ENCODE assay signal across 15 cellular contexts in the genomic region with DNA sequence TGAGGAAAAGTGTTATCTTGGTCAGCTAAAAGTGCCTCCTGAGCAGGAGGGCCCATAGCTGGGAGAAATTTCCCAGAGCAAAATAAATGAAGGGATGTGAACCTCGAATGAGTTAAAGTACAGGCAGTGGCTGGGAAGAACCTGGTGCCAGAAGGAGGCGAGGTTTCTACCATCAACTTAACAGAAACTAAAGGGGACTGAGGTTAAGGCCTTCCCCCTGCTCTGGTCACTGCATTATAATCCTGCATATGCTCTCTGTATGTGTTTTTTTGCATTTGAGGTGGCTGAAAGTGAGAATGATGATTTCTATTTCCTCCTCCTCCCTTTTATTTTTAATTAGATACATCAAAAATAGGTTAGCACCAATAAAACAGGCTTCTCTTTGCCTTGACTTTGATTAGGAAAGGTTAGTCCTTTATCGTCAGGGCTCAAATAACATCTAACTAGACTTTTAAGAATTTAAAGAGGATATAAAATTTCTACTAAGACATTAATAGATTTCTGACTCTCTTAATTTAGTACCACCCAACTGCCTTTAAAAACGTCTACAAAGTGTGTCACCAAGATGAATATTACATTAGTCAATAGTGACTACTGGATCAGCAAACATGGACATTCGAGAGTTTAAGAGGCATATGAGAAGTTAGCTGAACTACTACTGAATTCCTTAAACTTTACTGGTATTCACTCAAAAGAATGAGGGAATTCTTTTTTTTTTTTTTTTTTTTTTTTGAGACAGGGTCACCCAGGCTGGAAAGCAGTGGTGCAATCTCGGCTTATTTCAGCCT. TPM values are rescaled to one million over a fixed set of nuclear protein-coding genes. Genes with fewer than 3 reads are reported as not detected.
DNase-seq lines count a peak whose midpoint lies in the region; ATAC-seq and TF ChIP-seq lines count a peak whose summit lies in the region.
"Had no signal": no experiment of that assay in that cellular context is flagged by ENCODE, and none has a peak within 500 bp of the region (broad histone marks: within the 10 kb centered on the region; RNA-seq: fewer than 3 reads in every experiment).

No MANE protein-coding gene starts in this region.

- peak overlapping the region; percentile 8; the same call in 1 of the 2 replicates for H3K9ac ChIP-seq in MM.1S (ENCODE audit: low read length)

- H3K4me1 ChIP-seq in MM.1S (ENCODE audit: low read length), result peaks cover 35% of the 10 kb centered on the region
- H3K4me1 ChIP-seq in hepatocyte (ENCODE audit: insufficient read depth), result no peaks in the 10 kb centered on the region

- H3K36me3 ChIP-seq in MM.1S (replicated peaks; ENCODE audit: insufficient read depth, low read length) (no peaks in the 10 kb centered on the region), hepatocyte (replicated peaks; ENCODE audit: insufficient read depth, low read depth) (no peaks in the 10 kb centered on the region), MG63 (no peaks in the 10 kb centered on the region)

- 74% methylated on average over 6 of the region's 6 CpGs for WGBS in hepatocyte (ENCODE audit: low lambda C conversion rate, missing lambda C conversion rate)

- H3K4me2 ChIP-seq in MM.1S (ENCODE audit: low read depth, low read length), result peak overlapping the region; percentile 77
- H3K4me2 ChIP-seq in hepatocyte, result no peak overlapping the region

- peaks cover 12% of the 10 kb centered on the region for H3F3A ChIP-seq in MM.1S (ENCODE audit: insufficient read depth, low read length)

- H3K4me3 ChIP-seq in MM.1S (ENCODE audit: low read length) (peak overlapping the region; percentile 9; the same call in 1 of the 2 replicates), hepatocyte (no peak overlapping the region), MG63 (no peak overlapping the region)
- H3K4me3 ChIP-seq: skin epidermis had no signal

- H3K9me3 Mint-ChIP-seq in activated CD4-positive, alpha-beta T cell treated with anti-CD3 and anti-CD28 coated beads, Interleukin-2, amount 10 ng/mL, durations not matched to agents 24 days and 14 days, result no peaks in the 10 kb centered on the region
- H3K9me3 Mint-ChIP-seq in natural killer cell treated with Interleukin-12 subunit alpha and Interleukin-12 subunit beta and Interleukin-15 and Interleukin-18, amount 100 ng/mL, for 72 hours, result peaks cover 3% of the 10 kb centered on the region
- H3K9me3 Mint-ChIP-seq: brain had no signal

- DNase-seq in activated CD4-positive, alpha-beta T cell treated with anti-CD3 and anti-CD28 coated beads, Interleukin-2, amount 10 ng/mL, durations not matched to agents 24 days and 14 days, result peak; percentile 51
- DNase-seq in activated CD4-positive, alpha-beta T cell treated with anti-CD3 and anti-CD28 coated beads, Interleukin-2, amount 50 U/mL, for 1 hour, result no peak
- DNase-seq in MM.1S (peak; percentile 75), hepatocyte (ENCODE audit: low spot score) (no peak), MG63 (no peak)
- no peak for DNase-seq in natural killer cell treated with Interleukin-12 subunit alpha and Interleukin-12 subunit beta and Interleukin-15 and Interleukin-18, amount 100 ng/mL, for 72 hours (ENCODE audit: low spot score)
- DNase-seq: effector CD4-positive, alpha-beta T cell; GOT3; NK-92 treated with Interleukin-12 subunit alpha and Interleukin-12 subunit beta, amount 100 ng/mL, for 24 hours; SHP77; T1000 had no signal

- H3K4me3 Mint-ChIP-seq in activated CD4-positive, alpha-beta T cell treated with anti-CD3 and anti-CD28 coated beads, Interleukin-2, amount 10 ng/mL, durations not matched to agents 24 days and 14 days, result no peak overlapping the region
- peak overlapping the region; percentile 63 for H3K4me3 Mint-ChIP-seq in natural killer cell treated with Interleukin-12 subunit alpha and Interleukin-12 subunit beta and Interleukin-15 and Interleukin-18, amount 100 ng/mL, for 72 hours
- H3K4me3 Mint-ChIP-seq: brain had no signal

- no peaks in the 10 kb centered on the region for H3K27me3 Mint-ChIP-seq in activated CD4-positive, alpha-beta T cell treated with anti-CD3 and anti-CD28 coated beads, Interleukin-2, amount 10 ng/mL, durations not matched to agents 24 days and 14 days
- no peaks in the 10 kb centered on the region for H3K27me3 Mint-ChIP-seq in natural killer cell treated with Interleukin-12 subunit alpha and Interleukin-12 subunit beta and Interleukin-15 and Interleukin-18, amount 100 ng/mL, for 72 hours
- H3K27me3 Mint-ChIP-seq: brain had no signal

- H3K9me3 ChIP-seq in MM.1S (replicated peaks; ENCODE audit: insufficient read depth, low read length) (no peaks in the 10 kb centered on the region), hepatocyte (ENCODE audit: low read depth) (no peaks in the 10 kb centered on the region), MG63 (no peaks in the 10 kb centered on the region)

- H3K27ac ChIP-seq in MM.1S (ENCODE audit: low read length) (peak overlapping the region; percentile 58; the same call in 1 of the 2 replicates), hepatocyte (no peak overlapping the region)
- H3K27ac ChIP-seq: skin epidermis had no signal

- 0 out of 2 replicates have a peak, but pooled peaks have one; percentile 3 for TF ChIP-seq CTCF in MM.1S (IDR thresholded peaks at IDR 0.05; ENCODE audit: low read length)
- TF ChIP-seq CTCF in hepatocyte (IDR thresholded peaks at IDR 0.05; ENCODE audit: poor library complexity), result no peak

- H2AFZ ChIP-seq in MM.1S (ENCODE audit: low read length) (no peak overlapping the region), hepatocyte (no peak overlapping the region)

- H3K79me2 ChIP-seq in MM.1S (ENCODE audit: low read length) (peaks cover 14% of the 10 kb centered on the region), hepatocyte (no peaks in the 10 kb centered on the region)

- no peak overlapping the region for H3K27ac Mint-ChIP-seq in activated CD4-positive, alpha-beta T cell treated with anti-CD3 and anti-CD28 coated beads, Interleukin-2, amount 10 ng/mL, durations not matched to agents 24 days and 14 days
- peak overlapping the region; percentile 79 to 85 for H3K27ac Mint-ChIP-seq in natural killer cell treated with Interleukin-12 subunit alpha and Interleukin-12 subunit beta and Interleukin-15 and Interleukin-18, amount 100 ng/mL, for 72 hours
- H3K27ac Mint-ChIP-seq: brain had no signal

- H3K4me1 Mint-ChIP-seq in activated CD4-positive, alpha-beta T cell treated with anti-CD3 and anti-CD28 coated beads, Interleukin-2, amount 10 ng/mL, durations not matched to agents 24 days and 14 days, result peaks cover 39% of the 10 kb centered on the region
- peaks cover 42 to 53% of the 10 kb centered on the region in 2 donors for H3K4me1 Mint-ChIP-seq in natural killer cell treated with Interleukin-12 subunit alpha and Interleukin-12 subunit beta and Interleukin-15 and Interleukin-18, amount 100 ng/mL, for 72 hours (ENCODE audit: low read depth in 2 of 2)

- H3K36me3 Mint-ChIP-seq in activated CD4-positive, alpha-beta T cell treated with anti-CD3 and anti-CD28 coated beads, Interleukin-2, amount 10 ng/mL, durations not matched to agents 24 days and 14 days (ENCODE audit: low read depth), result peaks cover 11% of the 10 kb centered on the region
- no peaks in the 10 kb centered on the region for H3K36me3 Mint-ChIP-seq in natural killer cell treated with Interleukin-12 subunit alpha and Interleukin-12 subunit beta and Interleukin-15 and Interleukin-18, amount 100 ng/mL, for 72 hours
- H3K36me3 Mint-ChIP-seq: brain had no signal

- H3K27me3 ChIP-seq in MM.1S (replicated peaks; ENCODE audit: insufficient read depth, low read length) (no peaks in the 10 kb centered on the region), hepatocyte (no peaks in the 10 kb centered on the region), MG63 (no peaks in the 10 kb centered on the region)

- H4K20me1 ChIP-seq in MM.1S (ENCODE audit: insufficient read depth, low read length), result no peaks in the 10 kb centered on the region
- no peaks in the 10 kb centered on the region for H4K20me1 ChIP-seq in hepatocyte (ENCODE audit: insufficient read depth, poor library complexity, severe bottlenecking)

- H3K9me2 ChIP-seq in MM.1S (replicated peaks; ENCODE audit: insufficient read depth, low read length) (no peaks in the 10 kb centered on the region), hepatocyte (replicated peaks; ENCODE audit: insufficient read depth) (no peaks in the 10 kb centered on the region)

- ATAC-seq in GM21723 (IDR thresholded peaks at IDR 0.05; ENCODE audit: unreplicated experiment) (peak; percentile 38), GM18520 (IDR thresholded peaks at IDR 0.05; ENCODE audit: unreplicated experiment) (no peak)
- ATAC-seq in natural killer cell treated with Interleukin-12 subunit alpha and Interleukin-12 subunit beta and Interleukin-15 and Interleukin-18, amount 100 ng/mL, for 72 hours, result no peak

- intact Hi-C loops in activated CD4-positive, alpha-beta T cell treated with anti-CD3 and anti-CD28 coated beads, Interleukin-2, amount 10 ng/mL, durations not matched to agents 24 days and 14 days (cut with micrococcal nuclease), result no loop called here

RNA-seq across cellular contexts. Expression of gene GALNT4, which starts 49.2 kb away (rescaled TPM):
- 6.9 and 7.6 TPM in 2 replicates for total RNA-seq in activated CD4-positive, alpha-beta T cell treated with anti-CD3 and anti-CD28 coated beads, Interleukin-2, amount 10 ng/mL, durations not matched to agents 24 days and 14 days
- 10 to 100 TPM; 34.9 TPM for total RNA-seq in natural killer cell treated with Interleukin-12 subunit alpha and Interleukin-12 subunit beta and Interleukin-15 and Interleukin-18, amount 100 ng/mL, for 72 hours
- total RNA-seq in hepatocyte, result 15.4 and 19.2 TPM in 2 replicates
- polyA plus RNA-seq in hepatocyte, result 4.6 and 6.9 TPM in 2 replicates
- total RNA-seq in MG63 (2014; rRNA removed; shearing (Covaris generic); ENCODE audit: low replicate concordance), result 3.5 and 5.3 TPM in 2 replicates

RNA-seq across cellular contexts. Expression of gene POC1B, which starts 50.5 kb away (rescaled TPM):
- 21.5 and 22.6 TPM in 2 replicates for total RNA-seq in activated CD4-positive, alpha-beta T cell treated with anti-CD3 and anti-CD28 coated beads, Interleukin-2, amount 10 ng/mL, durations not matched to agents 24 days and 14 days
- total RNA-seq in natural killer cell treated with Interleukin-12 subunit alpha and Interleukin-12 subunit beta and Interleukin-15 and Interleukin-18, amount 100 ng/mL, for 72 hours, result 10 to 100 TPM; 61.3 to 76.3 TPM
- 18.9 and 20.0 TPM in 2 replicates for total RNA-seq in hepatocyte
- 10.3 and 11.6 TPM in 2 replicates for polyA plus RNA-seq in hepatocyte
- 6.9 and 11.8 TPM in 2 replicates for total RNA-seq in MG63 (2014; rRNA removed; shearing (Covaris generic); ENCODE audit: low replicate concordance)

Comparison
In these comparisons a context has a peak if more than half of its experiments do, and no peak if none do; other contexts are left out.
1. DNase-seq: peak in activated CD4-positive, alpha-beta T cell treated with anti-CD3 and anti-CD28 coated beads, Interleukin-2, amount 10 ng/mL, durations not matched to agents 24 days and 14 days (single experiment) and MM.1S (single experiment); none in activated CD4-positive, alpha-beta T cell treated with anti-CD3 and anti-CD28 coated beads, Interleukin-2, amount 50 U/mL, for 1 hour (single experiment), natural killer cell treated with Interleukin-12 subunit alpha and Interleukin-12 subunit beta and Interleukin-15 and Interleukin-18, amount 100 ng/mL, for 72 hours (single experiment), hepatocyte (single experiment) and MG63 (single experiment).